In the genomic region with DNA sequence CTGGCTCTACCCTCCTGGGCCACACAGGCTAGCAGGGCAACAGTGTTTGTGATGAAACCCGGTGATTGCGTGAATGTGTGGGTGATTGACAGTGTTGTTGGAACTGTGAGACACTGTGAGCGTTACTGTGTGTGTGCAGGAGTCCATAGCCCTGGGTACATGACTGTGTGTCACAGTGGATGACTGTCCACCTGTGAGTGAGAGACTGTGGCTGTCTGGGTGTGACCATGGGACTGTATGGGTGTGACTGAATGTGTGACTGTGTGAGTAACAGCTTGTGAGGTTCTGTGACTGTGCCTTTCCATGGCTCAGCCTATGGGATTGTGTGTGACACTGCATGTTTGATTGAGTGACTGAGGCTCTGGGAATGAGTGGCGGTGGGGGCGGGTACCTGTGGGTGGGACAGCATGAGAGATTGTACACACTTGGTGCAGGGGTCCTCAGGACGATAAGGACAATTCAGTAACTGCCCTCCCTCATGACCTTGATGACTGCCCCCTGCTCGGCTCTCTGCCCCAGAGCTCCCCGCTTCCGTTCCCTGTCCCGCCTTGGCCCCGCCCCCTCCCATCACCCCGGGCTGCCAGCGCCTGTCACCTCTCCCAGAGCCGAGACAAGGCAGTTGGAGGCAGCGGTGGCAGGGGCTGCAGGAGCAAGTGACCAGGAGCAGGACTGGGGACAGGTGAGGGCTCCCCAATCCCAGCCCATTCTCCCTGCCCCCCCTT, we compare ENCODE assay signal across 1 cellular context.
TF ChIP-seq lines count a peak whose summit lies in the region.

A gene with protein sequence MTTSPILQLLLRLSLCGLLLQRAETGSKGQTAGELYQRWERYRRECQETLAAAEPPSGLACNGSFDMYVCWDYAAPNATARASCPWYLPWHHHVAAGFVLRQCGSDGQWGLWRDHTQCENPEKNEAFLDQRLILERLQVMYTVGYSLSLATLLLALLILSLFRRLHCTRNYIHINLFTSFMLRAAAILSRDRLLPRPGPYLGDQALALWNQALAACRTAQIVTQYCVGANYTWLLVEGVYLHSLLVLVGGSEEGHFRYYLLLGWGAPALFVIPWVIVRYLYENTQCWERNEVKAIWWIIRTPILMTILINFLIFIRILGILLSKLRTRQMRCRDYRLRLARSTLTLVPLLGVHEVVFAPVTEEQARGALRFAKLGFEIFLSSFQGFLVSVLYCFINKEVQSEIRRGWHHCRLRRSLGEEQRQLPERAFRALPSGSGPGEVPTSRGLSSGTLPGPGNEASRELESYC (plus strand): TSS at position 602 of the 722 bp plus-strand sequence. CDS start 1,300 bp downstream, outside the sequence.

TF ChIP-seq in K562, 482 proteins besides CTCF, POLR2A, EP300 and RAD21 (continued from another document and continues in another):
- TF ChIP-seq, protein P1, sequence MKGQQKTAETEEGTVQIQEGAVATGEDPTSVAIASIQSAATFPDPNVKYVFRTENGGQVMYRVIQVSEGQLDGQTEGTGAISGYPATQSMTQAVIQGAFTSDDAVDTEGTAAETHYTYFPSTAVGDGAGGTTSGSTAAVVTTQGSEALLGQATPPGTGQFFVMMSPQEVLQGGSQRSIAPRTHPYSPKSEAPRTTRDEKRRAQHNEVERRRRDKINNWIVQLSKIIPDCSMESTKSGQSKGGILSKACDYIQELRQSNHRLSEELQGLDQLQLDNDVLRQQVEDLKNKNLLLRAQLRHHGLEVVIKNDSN (CRISPR knock-in tag; IDR thresholded peaks at IDR 0.05): no peak; the same call in 1 of the 2 replicates
- no peak for TF ChIP-seq RBM14 (IDR thresholded peaks at IDR 0.05; ENCODE audit: borderline replicate concordance, insufficient read depth, low read depth, low read length)
- TF ChIP-seq ZNF146 (CRISPR knock-in tag; IDR thresholded peaks at IDR 0.05; ENCODE audit: unreplicated experiment): no peak
- TF ChIP-seq HNRNPLL (IDR thresholded peaks at IDR 0.05; ENCODE audit: low read depth, low read length, poor library complexity, severe bottlenecking): no peak
- TF ChIP-seq, protein P2, sequence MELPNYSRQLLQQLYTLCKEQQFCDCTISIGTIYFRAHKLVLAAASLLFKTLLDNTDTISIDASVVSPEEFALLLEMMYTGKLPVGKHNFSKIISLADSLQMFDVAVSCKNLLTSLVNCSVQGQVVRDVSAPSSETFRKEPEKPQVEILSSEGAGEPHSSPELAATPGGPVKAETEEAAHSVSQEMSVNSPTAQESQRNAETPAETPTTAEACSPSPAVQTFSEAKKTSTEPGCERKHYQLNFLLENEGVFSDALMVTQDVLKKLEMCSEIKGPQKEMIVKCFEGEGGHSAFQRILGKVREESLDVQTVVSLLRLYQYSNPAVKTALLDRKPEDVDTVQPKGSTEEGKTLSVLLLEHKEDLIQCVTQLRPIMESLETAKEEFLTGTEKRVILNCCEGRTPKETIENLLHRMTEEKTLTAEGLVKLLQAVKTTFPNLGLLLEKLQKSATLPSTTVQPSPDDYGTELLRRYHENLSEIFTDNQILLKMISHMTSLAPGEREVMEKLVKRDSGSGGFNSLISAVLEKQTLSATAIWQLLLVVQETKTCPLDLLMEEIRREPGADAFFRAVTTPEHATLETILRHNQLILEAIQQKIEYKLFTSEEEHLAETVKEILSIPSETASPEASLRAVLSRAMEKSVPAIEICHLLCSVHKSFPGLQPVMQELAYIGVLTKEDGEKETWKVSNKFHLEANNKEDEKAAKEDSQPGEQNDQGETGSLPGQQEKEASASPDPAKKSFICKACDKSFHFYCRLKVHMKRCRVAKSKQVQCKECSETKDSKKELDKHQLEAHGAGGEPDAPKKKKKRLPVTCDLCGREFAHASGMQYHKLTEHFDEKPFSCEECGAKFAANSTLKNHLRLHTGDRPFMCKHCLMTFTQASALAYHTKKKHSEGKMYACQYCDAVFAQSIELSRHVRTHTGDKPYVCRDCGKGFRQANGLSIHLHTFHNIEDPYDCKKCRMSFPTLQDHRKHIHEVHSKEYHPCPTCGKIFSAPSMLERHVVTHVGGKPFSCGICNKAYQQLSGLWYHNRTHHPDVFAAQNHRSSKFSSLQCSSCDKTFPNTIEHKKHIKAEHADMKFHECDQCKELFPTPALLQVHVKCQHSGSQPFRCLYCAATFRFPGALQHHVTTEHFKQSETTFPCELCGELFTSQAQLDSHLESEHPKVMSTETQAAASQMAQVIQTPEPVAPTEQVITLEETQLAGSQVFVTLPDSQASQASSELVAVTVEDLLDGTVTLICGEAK (IDR thresholded peaks at IDR 0.05): 0 out of 2 replicates have a peak, but pooled peaks have one; percentile 13
- TF ChIP-seq, protein P2 (CRISPR knock-in tag; IDR thresholded peaks at IDR 0.05): no peak
- TF ChIP-seq SAP30 (IDR thresholded peaks at IDR 0.05; ENCODE audit: borderline replicate concordance, insufficient read depth, low read depth, low read length, poor library complexity, severe bottlenecking): peak; percentile 63
- TF ChIP-seq ESRRA (IDR thresholded peaks at IDR 0.05; ENCODE audit: borderline replicate concordance, low read depth): peak; percentile 90
- TF ChIP-seq HDAC1 (IDR thresholded peaks at IDR 0.05): peak in 1 of 2 experiments; percentile 37; a peak in 1 of 4 replicates
- peak in 1 of 3 experiments; percentile 30 for TF ChIP-seq YY1 (IDR thresholded peaks at IDR 0.05; ENCODE audit: borderline replicate concordance in 1 of 3, control insufficient read depth in 1 of 3, extremely low read depth in 1 of 3, insufficient read depth in 3 of 3, insufficient read length in 1 of 3, insufficient replicate concordance in 2 of 3, low read depth in 1 of 3, low read length in 2 of 3)
- TF ChIP-seq, protein P3, sequence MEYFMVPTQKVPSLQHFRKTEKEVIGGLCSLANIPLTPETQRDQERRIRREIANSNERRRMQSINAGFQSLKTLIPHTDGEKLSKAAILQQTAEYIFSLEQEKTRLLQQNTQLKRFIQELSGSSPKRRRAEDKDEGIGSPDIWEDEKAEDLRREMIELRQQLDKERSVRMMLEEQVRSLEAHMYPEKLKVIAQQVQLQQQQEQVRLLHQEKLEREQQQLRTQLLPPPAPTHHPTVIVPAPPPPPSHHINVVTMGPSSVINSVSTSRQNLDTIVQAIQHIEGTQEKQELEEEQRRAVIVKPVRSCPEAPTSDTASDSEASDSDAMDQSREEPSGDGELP (CRISPR knock-in tag; IDR thresholded peaks at IDR 0.05; ENCODE audit: borderline replicate concordance): peak; percentile 34; the same call in 1 of the 2 replicates
- TF ChIP-seq KHSRP (IDR thresholded peaks at IDR 0.05): no peak
- 0 out of 2 replicates have a peak, but pooled peaks have one; percentile 15 for TF ChIP-seq OTX1 (CRISPR knock-in tag; IDR thresholded peaks at IDR 0.05)
- no peak for TF ChIP-seq POU5F1 (IDR thresholded peaks at IDR 0.05; ENCODE audit: borderline replicate concordance, low read depth, low read length, partially characterized antibody)
- 0 out of 2 replicates have a peak, but pooled peaks have one; percentile 14 for TF ChIP-seq CHCHD3 (CRISPR knock-in tag; IDR thresholded peaks at IDR 0.05)
- TF ChIP-seq HDGF (IDR thresholded peaks at IDR 0.05): peak; percentile 77
- TF ChIP-seq SMC3 (conservative IDR thresholded peaks at IDR 0.05; ENCODE audit: insufficient read depth, low read depth, low read length): no peak
- TF ChIP-seq, protein P4, sequence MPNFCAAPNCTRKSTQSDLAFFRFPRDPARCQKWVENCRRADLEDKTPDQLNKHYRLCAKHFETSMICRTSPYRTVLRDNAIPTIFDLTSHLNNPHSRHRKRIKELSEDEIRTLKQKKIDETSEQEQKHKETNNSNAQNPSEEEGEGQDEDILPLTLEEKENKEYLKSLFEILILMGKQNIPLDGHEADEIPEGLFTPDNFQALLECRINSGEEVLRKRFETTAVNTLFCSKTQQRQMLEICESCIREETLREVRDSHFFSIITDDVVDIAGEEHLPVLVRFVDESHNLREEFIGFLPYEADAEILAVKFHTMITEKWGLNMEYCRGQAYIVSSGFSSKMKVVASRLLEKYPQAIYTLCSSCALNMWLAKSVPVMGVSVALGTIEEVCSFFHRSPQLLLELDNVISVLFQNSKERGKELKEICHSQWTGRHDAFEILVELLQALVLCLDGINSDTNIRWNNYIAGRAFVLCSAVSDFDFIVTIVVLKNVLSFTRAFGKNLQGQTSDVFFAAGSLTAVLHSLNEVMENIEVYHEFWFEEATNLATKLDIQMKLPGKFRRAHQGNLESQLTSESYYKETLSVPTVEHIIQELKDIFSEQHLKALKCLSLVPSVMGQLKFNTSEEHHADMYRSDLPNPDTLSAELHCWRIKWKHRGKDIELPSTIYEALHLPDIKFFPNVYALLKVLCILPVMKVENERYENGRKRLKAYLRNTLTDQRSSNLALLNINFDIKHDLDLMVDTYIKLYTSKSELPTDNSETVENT (CRISPR knock-in tag; IDR thresholded peaks at IDR 0.05): peak; percentile 59; the same call in 1 of the 2 replicates
- TF ChIP-seq, protein P5, sequence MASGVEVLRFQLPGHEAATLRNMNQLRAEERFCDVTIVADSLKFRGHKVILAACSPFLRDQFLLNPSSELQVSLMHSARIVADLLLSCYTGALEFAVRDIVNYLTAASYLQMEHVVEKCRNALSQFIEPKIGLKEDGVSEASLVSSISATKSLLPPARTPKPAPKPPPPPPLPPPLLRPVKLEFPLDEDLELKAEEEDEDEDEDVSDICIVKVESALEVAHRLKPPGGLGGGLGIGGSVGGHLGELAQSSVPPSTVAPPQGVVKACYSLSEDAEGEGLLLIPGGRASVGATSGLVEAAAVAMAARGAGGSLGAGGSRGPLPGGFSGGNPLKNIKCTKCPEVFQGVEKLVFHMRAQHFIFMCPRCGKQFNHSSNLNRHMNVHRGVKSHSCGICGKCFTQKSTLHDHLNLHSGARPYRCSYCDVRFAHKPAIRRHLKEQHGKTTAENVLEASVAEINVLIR (CRISPR knock-in tag; IDR thresholded peaks at IDR 0.05): peak; percentile 22; the same call in 1 of the 2 replicates
- TF ChIP-seq POLR2G (IDR thresholded peaks at IDR 0.05; ENCODE audit: low read depth, low read length): peak; percentile 84
- peak; percentile 66; the same call in 1 of the 2 replicates for TF ChIP-seq DPF2 (IDR thresholded peaks at IDR 0.05)
- TF ChIP-seq ZFP1 (CRISPR knock-in tag; IDR thresholded peaks at IDR 0.05): no peak
- 0 out of 4 replicates have a peak, but pooled peaks of 1 of the 2 experiments have one; percentile 43 for TF ChIP-seq ARNT (IDR thresholded peaks at IDR 0.05)
- TF ChIP-seq PTBP1 (IDR thresholded peaks at IDR 0.05; ENCODE audit: low read depth, low read length): no peak
- TF ChIP-seq SAFB (IDR thresholded peaks at IDR 0.05; ENCODE audit: borderline replicate concordance, low read depth, low read length): no peak
- no peak for TF ChIP-seq MTF1 (CRISPR knock-in tag; IDR thresholded peaks at IDR 0.05; ENCODE audit: borderline replicate concordance)
- no peak for TF ChIP-seq ZNF717 (CRISPR knock-in tag; IDR thresholded peaks at IDR 0.05)
- TF ChIP-seq, protein P6, sequence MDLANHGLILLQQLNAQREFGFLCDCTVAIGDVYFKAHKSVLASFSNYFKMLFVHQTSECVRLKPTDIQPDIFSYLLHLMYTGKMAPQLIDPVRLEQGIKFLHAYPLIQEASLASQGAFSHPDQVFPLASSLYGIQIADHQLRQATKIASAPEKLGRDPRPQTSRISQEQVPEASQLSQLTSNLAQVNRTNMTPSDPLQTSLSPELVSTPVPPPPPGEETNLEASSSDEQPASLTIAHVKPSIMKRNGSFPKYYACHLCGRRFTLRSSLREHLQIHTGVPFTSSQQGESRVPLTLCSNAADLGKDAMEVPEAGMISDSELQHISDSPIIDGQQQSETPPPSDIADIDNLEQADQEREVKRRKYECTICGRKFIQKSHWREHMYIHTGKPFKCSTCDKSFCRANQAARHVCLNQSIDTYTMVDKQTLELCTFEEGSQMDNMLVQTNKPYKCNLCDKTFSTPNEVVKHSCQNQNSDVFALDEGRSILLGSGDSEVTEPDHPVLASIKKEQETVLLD (IDR thresholded peaks at IDR 0.05): 0 out of 2 replicates have a peak, but pooled peaks have one; percentile 20
- no peak for TF ChIP-seq SNIP1 (IDR thresholded peaks at IDR 0.05; ENCODE audit: low read depth)
- TF ChIP-seq SMAD1 (IDR thresholded peaks at IDR 0.05; ENCODE audit: low read depth, low read length, partially characterized antibody): peak; percentile 58
- TF ChIP-seq, protein P7, sequence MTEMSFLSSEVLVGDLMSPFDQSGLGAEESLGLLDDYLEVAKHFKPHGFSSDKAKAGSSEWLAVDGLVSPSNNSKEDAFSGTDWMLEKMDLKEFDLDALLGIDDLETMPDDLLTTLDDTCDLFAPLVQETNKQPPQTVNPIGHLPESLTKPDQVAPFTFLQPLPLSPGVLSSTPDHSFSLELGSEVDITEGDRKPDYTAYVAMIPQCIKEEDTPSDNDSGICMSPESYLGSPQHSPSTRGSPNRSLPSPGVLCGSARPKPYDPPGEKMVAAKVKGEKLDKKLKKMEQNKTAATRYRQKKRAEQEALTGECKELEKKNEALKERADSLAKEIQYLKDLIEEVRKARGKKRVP (CRISPR knock-in tag; IDR thresholded peaks at IDR 0.05): no peak
- TF ChIP-seq, protein P8, sequence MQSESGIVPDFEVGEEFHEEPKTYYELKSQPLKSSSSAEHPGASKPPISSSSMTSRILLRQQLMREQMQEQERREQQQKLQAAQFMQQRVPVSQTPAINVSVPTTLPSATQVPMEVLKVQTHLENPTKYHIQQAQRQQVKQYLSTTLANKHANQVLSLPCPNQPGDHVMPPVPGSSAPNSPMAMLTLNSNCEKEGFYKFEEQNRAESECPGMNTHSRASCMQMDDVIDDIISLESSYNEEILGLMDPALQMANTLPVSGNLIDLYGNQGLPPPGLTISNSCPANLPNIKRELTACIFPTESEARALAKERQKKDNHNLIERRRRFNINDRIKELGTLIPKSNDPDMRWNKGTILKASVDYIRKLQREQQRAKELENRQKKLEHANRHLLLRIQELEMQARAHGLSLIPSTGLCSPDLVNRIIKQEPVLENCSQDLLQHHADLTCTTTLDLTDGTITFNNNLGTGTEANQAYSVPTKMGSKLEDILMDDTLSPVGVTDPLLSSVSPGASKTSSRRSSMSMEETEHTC (IDR thresholded peaks at IDR 0.05): no peak
